21 cellular contexts compared by ENCODE assay signal in genomic region chr9:100269656-100270055, GRCh38.
DNase-seq lines count a peak whose midpoint lies in the region; FAIRE-seq and TF ChIP-seq lines count a peak whose summit lies in the region.
"Had no signal": no experiment of that assay in that cellular context is flagged by ENCODE, and none has a peak within 500 bp of the region (broad histone marks: within the 10 kb centered on the region; RNA-seq: fewer than 3 reads in every experiment).

No MANE protein-coding gene starts in this region.

- H3K36me3 Mint-ChIP-seq in astrocyte (ENCODE audit: low read depth, unreplicated experiment) = peaks cover 14% of the 10 kb centered on the region

- H3K4me1 Mint-ChIP-seq in astrocyte (ENCODE audit: low read depth, unreplicated experiment) = no peaks in the 10 kb centered on the region
- H3K4me1 Mint-ChIP-seq: CD4-positive, alpha-beta memory T cell had no signal

- no peaks in the 10 kb centered on the region for H3K9me3 Mint-ChIP-seq in astrocyte (ENCODE audit: unreplicated experiment)
- H3K9me3 Mint-ChIP-seq: CD4-positive, alpha-beta memory T cell; GM23338; HFFc6 had no signal

- TF ChIP-seq POLR2A in H54 (IDR thresholded peaks at IDR 0.05; ENCODE audit: low read depth, low read length) = no peak
- no peak for TF ChIP-seq POLR2A in endothelial cell of umbilical vein (IDR thresholded peaks at IDR 0.05; ENCODE audit: low read depth, low read length)
- no peak for TF ChIP-seq POLR2A in thyroid gland (IDR thresholded peaks at IDR 0.05)

- POLR2A ChIA-PET in endothelial cell of umbilical vein (lab: Charles Lee) = no interaction called here
- POLR2A ChIA-PET in PC-9 (lab: Charles Lee; ENCODE audit: unreplicated experiment) = interaction anchor here (0.6 kb wide), 2 partner anchors 85 to 205 kb away, joined by 3 to 4 read pairs; no protein-coding TSS in a partner anchor

- H3K4me1 ChIP-seq in astrocyte (ENCODE audit: insufficient read depth, low read length) (no peaks in the 10 kb centered on the region), endothelial cell of umbilical vein (ENCODE audit: control insufficient read depth, extremely low read depth, insufficient read depth, low read length) (no peaks in the 10 kb centered on the region), PC-9 (replicated peaks; ENCODE audit: insufficient read depth) (no peaks in the 10 kb centered on the region), thyroid gland (no peaks in the 10 kb centered on the region)
- H3K4me1 ChIP-seq: A549, HAP-1 had no signal

- H3K27ac ChIP-seq in astrocyte (ENCODE audit: low read depth, low read length) (no peak overlapping the region), endothelial cell of umbilical vein (ENCODE audit: insufficient read depth, low read depth, low read length) (no peak overlapping the region), PC-9 (no peak overlapping the region), thyroid gland (no peak overlapping the region)
- H3K27ac ChIP-seq: A549 had no signal

- no peaks in the 10 kb centered on the region for H3K79me2 ChIP-seq in astrocyte (ENCODE audit: insufficient read depth, low read length)
- H3K79me2 ChIP-seq in endothelial cell of umbilical vein (ENCODE audit: control insufficient read depth, insufficient read depth, low read length) = no peaks in the 10 kb centered on the region
- H3K79me2 ChIP-seq in PC-9 (ENCODE audit: low read depth) = no peaks in the 10 kb centered on the region

- no peaks in the 10 kb centered on the region for H3K9me2 ChIP-seq in PC-9 (ENCODE audit: insufficient read depth)

- WGBS in thyroid gland, 2 donors = 88 to 96% methylated on average over 1 of the region's 1 CpG

- DNase-seq in H54 (ENCODE audit: insufficient read length, low spot score) (no peak), astrocyte (ENCODE audit: low read depth) (no peak), endothelial cell of umbilical vein (ENCODE audit: low read depth, low spot score) (peak; percentile 28), hypothalamus (lab: John Stamatoyannopoulos, UW) (no peak), ureter (ENCODE audit: low spot score) (no peak), PC-9 (no peak), thyroid gland (no peak)
- DNase-seq: 8988T; ACHN; C1 segment of cervical spinal cord; Calu3; CD4-positive, alpha-beta memory T cell; COR-L47; DMS53; DMS79 treated with DMSO at 0.1 percent for 48 hours; HFFc6 had no signal

- H3F3A ChIP-seq in PC-9 (ENCODE audit: insufficient read depth, low read depth) = no peaks in the 10 kb centered on the region

- H2AFZ ChIP-seq in astrocyte (ENCODE audit: low read depth, low read length) (no peak overlapping the region), endothelial cell of umbilical vein (ENCODE audit: low read depth, low read length) (no peak overlapping the region), PC-9 (no peak overlapping the region)
- H2AFZ ChIP-seq: GM23338 had no signal

- H3K4me3 ChIP-seq in astrocyte (ENCODE audit: insufficient read depth, low read depth, low read length) (no peak overlapping the region), endothelial cell of umbilical vein (replicated peaks in 1 of 3; ENCODE audit: insufficient read depth in 1 of 3, low read depth in 1 of 3, low read length in 3 of 3) (no peak overlapping the region), PC-9 (no peak overlapping the region), thyroid gland (replicated peaks in 1 of 3) (no peak overlapping the region)
- H3K4me3 ChIP-seq: A549, GM23338, HAP-1 had no signal

- H3K4me2 ChIP-seq in astrocyte (ENCODE audit: low read length) (no peak overlapping the region), endothelial cell of umbilical vein (ENCODE audit: insufficient read depth, low read length) (no peak overlapping the region), PC-9 (no peak overlapping the region)
- H3K4me2 ChIP-seq: A549, GM23338 had no signal

- H3K9me1 ChIP-seq in endothelial cell of umbilical vein (replicated peaks; ENCODE audit: control insufficient read depth, extremely low read depth, insufficient read depth, low read length) = no peaks in the 10 kb centered on the region

- no peak overlapping the region for H3K4me3 Mint-ChIP-seq in astrocyte (ENCODE audit: unreplicated experiment)
- H3K4me3 Mint-ChIP-seq: CD4-positive, alpha-beta memory T cell; GM23338; HFFc6 had no signal

- H3K27me3 ChIP-seq in astrocyte (ENCODE audit: insufficient read depth, low read length) = no peaks in the 10 kb centered on the region
- no peaks in the 10 kb centered on the region for H3K27me3 ChIP-seq in endothelial cell of umbilical vein (ENCODE audit: control insufficient read depth in 2 of 2, insufficient read depth in 2 of 2, low read length in 2 of 2)
- H3K27me3 ChIP-seq in PC-9 (ENCODE audit: insufficient read depth, low read depth) = no peaks in the 10 kb centered on the region
- no peaks in the 10 kb centered on the region for H3K27me3 ChIP-seq in thyroid gland

- TF ChIP-seq CTCF in astrocyte (IDR thresholded peaks at IDR 0.05; ENCODE audit: insufficient read depth, low read depth, low read length) = no peak
- TF ChIP-seq CTCF in endothelial cell of umbilical vein (IDR thresholded peaks at IDR 0.05; ENCODE audit: extremely low read depth in 1 of 2, insufficient read depth in 1 of 2, low read depth in 1 of 2, low read length in 2 of 2) = no peak
- TF ChIP-seq CTCF in PC-9 (conservative IDR thresholded peaks at IDR 0.05) = no peak
- no peak for TF ChIP-seq CTCF in thyroid gland (IDR thresholded peaks at IDR 0.05)

- H4K20me1 ChIP-seq in astrocyte (ENCODE audit: insufficient read depth, low read length) (no peaks in the 10 kb centered on the region), endothelial cell of umbilical vein (replicated peaks; ENCODE audit: control insufficient read depth, extremely low read depth, insufficient read depth, low read length) (no peaks in the 10 kb centered on the region), PC-9 (ENCODE audit: insufficient read depth) (no peaks in the 10 kb centered on the region)

- no peaks in the 10 kb centered on the region for H3K9me3 ChIP-seq in astrocyte (ENCODE audit: insufficient read depth, low read depth, low read length)
- H3K9me3 ChIP-seq in endothelial cell of umbilical vein (replicated peaks; ENCODE audit: control insufficient read depth, insufficient read depth, low read length) = no peaks in the 10 kb centered on the region
- H3K9me3 ChIP-seq in PC-9 (ENCODE audit: insufficient read depth, low read depth) = no peaks in the 10 kb centered on the region
- no peaks in the 10 kb centered on the region for H3K9me3 ChIP-seq in thyroid gland
- H3K9me3 ChIP-seq: A549, HAP-1 had no signal

- FAIRE-seq in H54 (lab: Jason Lieb, UNC) = peak; percentile 55
- FAIRE-seq in astrocyte (lab: Jason Lieb, UNC) = peak; percentile 23
- FAIRE-seq in endothelial cell of umbilical vein (lab: Jason Lieb, UNC) = no peak
- FAIRE-seq: A549, G401.6, GM19239 had no signal

- intact Hi-C loops in endothelial cell of umbilical vein (cut with micrococcal nuclease) (no loop called here), PC-9 (cut with micrococcal nuclease; ENCODE audit: unreplicated experiment) (no loop called here), thyroid gland (cut with DNase I) (no loop called here)

- dilution Hi-C loops in endothelial cell of umbilical vein (cut with MboI; ENCODE audit: extremely low pct_ligation_motif_present, low sequenced_read_pairs) = no loop called here

- H3K36me3 ChIP-seq in astrocyte (ENCODE audit: insufficient read depth, low read length) (no peaks in the 10 kb centered on the region), endothelial cell of umbilical vein (ENCODE audit: control insufficient read depth in 2 of 2, extremely low read depth in 1 of 2, insufficient read depth in 2 of 2, low read length in 2 of 2) (peaks cover 2 to 3% of the 10 kb centered on the region in 2 experiments), PC-9 (ENCODE audit: low read depth) (0 out of 2 replicates have a peak, but pooled peaks cover 9% of the 10 kb centered on the region), thyroid gland (peaks cover 0 to 15% of the 10 kb centered on the region in 2 donors)

- H3K27me3 Mint-ChIP-seq in astrocyte (ENCODE audit: low read depth, unreplicated experiment) = no peaks in the 10 kb centered on the region
- H3K27me3 Mint-ChIP-seq: CD4-positive, alpha-beta memory T cell had no signal

- H3K9ac ChIP-seq in astrocyte (ENCODE audit: low read length) (no peak overlapping the region), endothelial cell of umbilical vein (replicated peaks; ENCODE audit: extremely low read depth, insufficient read depth, low read length) (no peak overlapping the region)

- CTCF ChIA-PET in endothelial cell of umbilical vein (lab: Charles Lee) (interaction anchor here (1.0 kb wide), 1 partner anchor 1085 kb away, joined by 3 read pairs; no protein-coding TSS in a partner anchor), PC-9 (lab: Charles Lee) (no interaction called here)

- BruUV-seq in endothelial cell of umbilical vein (replicated peaks; lab: Mats Ljungman, UMichigan) (no TSS peak), PC-9 (replicated peaks; lab: Mats Ljungman, UMichigan) (no TSS peak)

- H3K27ac Mint-ChIP-seq in astrocyte (ENCODE audit: unreplicated experiment) = no peak overlapping the region
- H3K27ac Mint-ChIP-seq: CD4-positive, alpha-beta memory T cell; GM23338; HFFc6 had no signal

TF ChIP-seq in endothelial cell of umbilical vein, 7 proteins besides CTCF, POLR2A, EP300 and RAD21:
- TF ChIP-seq MYC (IDR thresholded peaks at IDR 0.05; ENCODE audit: low read depth, low read length) (no peak), FOS (IDR thresholded peaks at IDR 0.05; ENCODE audit: borderline replicate concordance, insufficient read depth, low read length) (no peak), POLR2AphosphoS5 (IDR thresholded peaks at IDR 0.05; ENCODE audit: insufficient read depth, low read depth, low read length) (no peak), MAX (IDR thresholded peaks at IDR 0.05; ENCODE audit: insufficient read depth, insufficient read length) (no peak), JUN (IDR thresholded peaks at IDR 0.05; ENCODE audit: borderline replicate concordance, insufficient read depth, insufficient read length, low read depth) (no peak), EZH2 (IDR thresholded peaks at IDR 0.05; ENCODE audit: borderline replicate concordance, low read depth, low read length, severe bottlenecking) (no peak), GATA2 (IDR thresholded peaks at IDR 0.05; ENCODE audit: insufficient read depth, insufficient read length, low read depth, low read length) (no peak)
